In genomic region chr4:6926081-6926480, GRCh38 we compare ENCODE assay signal across 11 cellular contexts. TPM values are rescaled to one million over a fixed set of nuclear protein-coding genes. Genes with fewer than 3 reads are reported as not detected.
DNase-seq lines count a peak whose midpoint lies in the region; ATAC-seq and TF ChIP-seq lines count a peak whose summit lies in the region.
"Had no signal": no experiment of that assay in that cellular context is flagged by ENCODE, and none has a peak within 500 bp of the region (broad histone marks: within the 10 kb centered on the region; RNA-seq: fewer than 3 reads in every experiment).

No MANE protein-coding gene starts in this region.

- no peak for ATAC-seq in memory B cell (ENCODE audit: low read depth)
- ATAC-seq in GM19328 (IDR thresholded peaks at IDR 0.05; ENCODE audit: unreplicated experiment): no peak

- peak overlapping the region; percentile 68 for H3K27ac Mint-ChIP-seq in memory B cell

- H3K27ac ChIP-seq in BLaER1 treated with 17β-estradiol and CSF1 and Interleukin-3, amounts not matched to agents 10 nM and 100 nM: peak overlapping the region; percentile 81 to 98 (median 95)
- H3K27ac ChIP-seq: WERI-Rb-1 had no signal

- peak overlapping the region; percentile 3 to 64 (median 46); a peak in 17 of 20 replicates for H3K4me3 ChIP-seq in BLaER1 treated with 17β-estradiol and CSF1 and Interleukin-3, amounts not matched to agents 10 nM and 100 nM
- H3K4me3 ChIP-seq in NB4 (ENCODE audit: low read depth, low read length): peak overlapping the region; percentile 18
- no peak overlapping the region for H3K4me3 ChIP-seq in lower leg skin (ENCODE audit: low read depth, poor library complexity, severe bottlenecking)
- H3K4me3 ChIP-seq: pancreas had no signal

- intact Hi-C loops in lower leg skin (cut with DNase I; ENCODE audit: low total_unique reads): no loop called here

- H3K9me3 ChIP-seq in BLaER1 treated with 17β-estradiol and CSF1 and Interleukin-3, amounts not matched to agents 10 nM and 100 nM (replicated peaks in 1 of 11): no peaks in the 10 kb centered on the region; a peak in 1 of 22 replicates
- H3K9me3 ChIP-seq: pancreas had no signal

- peaks cover 38% of the 10 kb centered on the region for H3K4me1 Mint-ChIP-seq in memory B cell

- DNase-seq in NB4 (ENCODE audit: low read depth) (peak; percentile 92), amniotic epithelial cell (ENCODE audit: low read depth) (peak; percentile 60), memory B cell (ENCODE audit: low spot score in 2 of 2) (no peak), lower leg skin (ENCODE audit: low spot score in 2 of 2) (no peak), hippocampal formation (lab: John Stamatoyannopoulos, UW) (no peak)
- DNase-seq in stimulated activated CD4-positive, alpha-beta T cell treated with anti-CD3 and anti-CD28 coated beads, Interleukin-1b, Interleukin-23, amount 100 ng/mL, for 48 hours: no peak
- DNase-seq: NCI-H1694, pancreas, WERI-Rb-1 had no signal

- H4K20me1 ChIP-seq in BLaER1 treated with 17β-estradiol and CSF1 and Interleukin-3, amounts not matched to agents 10 nM and 100 nM: peaks cover 2 to 76% (median 13%) of the 10 kb centered on the region in 11 experiments; a peak in 14 of 22 replicates

- H3K36me3 ChIP-seq in BLaER1 treated with 17β-estradiol and CSF1 and Interleukin-3, amounts not matched to agents 10 nM and 100 nM: peaks cover 47 to 75% (median 67%) of the 10 kb centered on the region in 11 experiments

- H3K4me1 ChIP-seq in BLaER1 treated with 17β-estradiol and CSF1 and Interleukin-3, amounts not matched to agents 10 nM and 100 nM: peaks cover 93 to 100% (median 99%) of the 10 kb centered on the region in 10 experiments

- no peak for TF ChIP-seq POLR2A in NB4 (IDR thresholded peaks at IDR 0.05; ENCODE audit: extremely low read depth, insufficient read length)
- TF ChIP-seq POLR2A in lower leg skin (IDR thresholded peaks at IDR 0.05): no peak

- peak overlapping the region; percentile 72 to 94 (median 82) for H3K9ac ChIP-seq in BLaER1 treated with 17β-estradiol and CSF1 and Interleukin-3, amounts not matched to agents 10 nM and 100 nM

- TF ChIP-seq CTCF in NB4 (IDR thresholded peaks at IDR 0.05; ENCODE audit: low read depth, low read length): no peak
- no peak for TF ChIP-seq CTCF in lower leg skin (IDR thresholded peaks at IDR 0.05)

- H3K36me3 Mint-ChIP-seq in memory B cell: peaks cover 28% of the 10 kb centered on the region

- H3K4me2 ChIP-seq in BLaER1 treated with 17β-estradiol and CSF1 and Interleukin-3, amounts not matched to agents 10 nM and 100 nM: peak overlapping the region; percentile 84 to 99 (median 96)

- H3K27me3 Mint-ChIP-seq in memory B cell: no peaks in the 10 kb centered on the region

- H3K9me3 Mint-ChIP-seq in memory B cell: no peaks in the 10 kb centered on the region

- WGBS in lower leg skin, 2 donors: 82 to 83% methylated on average over 19 of the region's 19 CpGs

- no peak overlapping the region for H3K4me3 Mint-ChIP-seq in memory B cell

- H3K27me3 ChIP-seq in BLaER1 treated with 17β-estradiol and CSF1 and Interleukin-3, amounts not matched to agents 10 nM and 100 nM: no peaks in the 10 kb centered on the region
- H3K27me3 ChIP-seq: pancreas had no signal

RNA-seq across cellular contexts. Expression of gene TBC1D14, which starts 16.5 kb away (rescaled TPM):
- 100 to 1,000 TPM in 1 of 4 donors, 10 to 100 TPM in 3; 54.7 to 101 (median 73.3) TPM for total RNA-seq in lower leg skin

Comparison
In these comparisons a context has a peak if more than half of its experiments do, and no peak if none do; other contexts are left out.
1. DNase-seq: peak in NB4 (single experiment) and amniotic epithelial cell (single experiment); none in memory B cell (0 of 2), stimulated activated CD4-positive, alpha-beta T cell treated with anti-CD3 and anti-CD28 coated beads, Interleukin-1b, Interleukin-23, amount 100 ng/mL, for 48 hours (single experiment), lower leg skin (0 of 2) and hippocampal formation (0 of 2).